ENCODE assay signal across 13 cellular contexts in genomic region chr6:167676000-167676665, GRCh38.
A peak's percentile ranks its signal among the peaks of the same experiment; 100 is the strongest.
DNase-seq lines count a peak whose midpoint lies in the region; ATAC-seq and TF ChIP-seq lines count a peak whose summit lies in the region.
"Had no signal": no experiment of that assay in that cellular context is flagged by ENCODE, and none has a peak within 500 bp of the region (broad histone marks: within the 10 kb centered on the region; RNA-seq: fewer than 3 reads in every experiment).

No MANE protein-coding gene starts in this region.

- intact Hi-C loops in PC-9 (cut with micrococcal nuclease; ENCODE audit: unreplicated experiment) = no loop called here

- peaks cover 2% of the 10 kb centered on the region; the same call in 1 of the 2 replicates for H3K9me3 ChIP-seq in HUES48 (ENCODE audit: control insufficient read depth, insufficient read depth, low read length)
- no peaks in the 10 kb centered on the region for H3K9me3 ChIP-seq in PC-9 (ENCODE audit: insufficient read depth, low read depth)

- H3K36me3 Mint-ChIP-seq in activated CD4-positive, alpha-beta T cell treated with anti-CD3 and anti-CD28 coated beads, Interleukin-2, amount 10 ng/mL, durations not matched to agents 7 days and 5 days (ENCODE audit: low read depth) = no peaks in the 10 kb centered on the region

- no TSS peak for BruUV-seq in PC-9 (replicated peaks; lab: Mats Ljungman, UMichigan)

- ATAC-seq in left lobe of liver = peak; percentile 82
- no peak for ATAC-seq in GM21576 (IDR thresholded peaks at IDR 0.05; ENCODE audit: unreplicated experiment)
- ATAC-seq: stimulated activated naive CD8-positive, alpha-beta T cell treated with anti-CD3 and anti-CD28 coated beads, Interleukin-15, Interleukin-2, amounts not matched to agents 100 U/mL and 50 U/mL, for 24 hours had no signal

- no peaks in the 10 kb centered on the region for H3K79me2 ChIP-seq in PC-9 (ENCODE audit: low read depth)

- H3K9me2 ChIP-seq in PC-9 (ENCODE audit: insufficient read depth) = no peaks in the 10 kb centered on the region

- no peak overlapping the region for H3K27ac Mint-ChIP-seq in activated CD4-positive, alpha-beta T cell treated with anti-CD3 and anti-CD28 coated beads, Interleukin-2, amount 10 ng/mL, durations not matched to agents 7 days and 5 days

- H3K9ac ChIP-seq in HUES48 (ENCODE audit: low read depth, low read length) = no peak overlapping the region

- peak; percentile 97 for DNase-seq in dermis blood vessel endothelial cell
- DNase-seq in left lobe of liver (ENCODE audit: low spot score) = peak; percentile 95
- peak; percentile 87 for DNase-seq in pulmonary artery endothelial cell (ENCODE audit: low read depth, low spot score)
- DNase-seq in PC-9 = no peak
- DNase-seq in GM10248 (ENCODE audit: extremely low spot score) = no peak
- DNase-seq in activated CD4-positive, alpha-beta T cell treated with anti-CD3 and anti-CD28 coated beads, Interleukin-2, amount 10 ng/mL, durations not matched to agents 7 days and 5 days = no peak
- DNase-seq: activated CD4-positive, alpha-beta T cell treated with anti-CD3 and anti-CD28 coated beads, Interleukin-2, amount 50 U/mL, for 48 hours; activated effector memory CD4-positive, alpha-beta T cell treated with anti-CD3 and anti-CD28 coated beads, Interleukin-2, amount 50 U/mL, for 16 hours; NCI-H2107; stimulated activated CD4-positive, alpha-beta T cell treated with anti-CD3 and anti-CD28 coated beads, Interleukin-4, amount 100 ng/mL, for 24 hours; stimulated activated naive CD8-positive, alpha-beta T cell treated with anti-CD3 and anti-CD28 coated beads, Interleukin-15, Interleukin-2, amounts not matched to agents 100 U/mL and 50 U/mL, for 24 hours had no signal

- H3K36me3 ChIP-seq in HUES48 (ENCODE audit: control insufficient read depth, insufficient read depth, low read length) (no peaks in the 10 kb centered on the region), PC-9 (ENCODE audit: low read depth) (no peaks in the 10 kb centered on the region)

- peaks cover 15% of the 10 kb centered on the region for H3K9me3 Mint-ChIP-seq in activated CD4-positive, alpha-beta T cell treated with anti-CD3 and anti-CD28 coated beads, Interleukin-2, amount 10 ng/mL, durations not matched to agents 7 days and 5 days

- no peak overlapping the region for H2AFZ ChIP-seq in PC-9

- H3F3A ChIP-seq in PC-9 (ENCODE audit: insufficient read depth, low read depth) = no peaks in the 10 kb centered on the region; the same call in 1 of the 2 replicates

- H3K4me1 ChIP-seq in HUES48 (ENCODE audit: control insufficient read depth, insufficient read depth, low read length) (peaks cover 26% of the 10 kb centered on the region), PC-9 (replicated peaks; ENCODE audit: insufficient read depth) (no peaks in the 10 kb centered on the region)

- no peaks in the 10 kb centered on the region for H3K4me1 Mint-ChIP-seq in activated CD4-positive, alpha-beta T cell treated with anti-CD3 and anti-CD28 coated beads, Interleukin-2, amount 10 ng/mL, durations not matched to agents 7 days and 5 days

- no peak overlapping the region for H3K4me2 ChIP-seq in PC-9

- TF ChIP-seq CTCF in PC-9 (conservative IDR thresholded peaks at IDR 0.05) (no peak), GM10248 (IDR thresholded peaks at IDR 0.05; ENCODE audit: control extremely low read depth, extremely low read depth, low read depth, missing control alignments) (no peak)

- H3K27me3 Mint-ChIP-seq in activated CD4-positive, alpha-beta T cell treated with anti-CD3 and anti-CD28 coated beads, Interleukin-2, amount 10 ng/mL, durations not matched to agents 7 days and 5 days = peaks cover 57% of the 10 kb centered on the region

- no peak overlapping the region for H3K4me3 Mint-ChIP-seq in activated CD4-positive, alpha-beta T cell treated with anti-CD3 and anti-CD28 coated beads, Interleukin-2, amount 10 ng/mL, durations not matched to agents 7 days and 5 days

- POLR2A ChIA-PET in PC-9 (lab: Charles Lee; ENCODE audit: unreplicated experiment) (no interaction called here), GM10248 (lab: Yijun Ruan, JAX) (no interaction called here)
- POLR2A ChIA-PET in activated CD4-positive, alpha-beta T cell treated with anti-CD3 and anti-CD28 coated beads, Interleukin-2, amount 10 ng/mL, durations not matched to agents 7 days and 5 days (lab: Charles Lee) = no interaction called here

- H3K27me3 ChIP-seq in HUES48 (ENCODE audit: control insufficient read depth, insufficient read depth, low read length) = peaks cover 40% of the 10 kb centered on the region
- H3K27me3 ChIP-seq in PC-9 (ENCODE audit: insufficient read depth, low read depth) = peaks cover 79% of the 10 kb centered on the region

- CTCF ChIA-PET in PC-9 (lab: Charles Lee) (no interaction called here), GM10248 (lab: Yijun Ruan, JAX) (no interaction called here)
- CTCF ChIA-PET in activated CD4-positive, alpha-beta T cell treated with anti-CD3 and anti-CD28 coated beads, Interleukin-2, amount 10 ng/mL, durations not matched to agents 7 days and 5 days (lab: Charles Lee) = no interaction called here

- H3K27ac ChIP-seq in HUES48 (ENCODE audit: low read depth, low read length) (peak overlapping the region; percentile 12), PC-9 (no peak overlapping the region)

- H3K4me3 ChIP-seq in HUES48 (ENCODE audit: low read depth, low read length) (no peak overlapping the region), PC-9 (no peak overlapping the region)

- no peaks in the 10 kb centered on the region for H4K20me1 ChIP-seq in PC-9 (ENCODE audit: insufficient read depth)

Comparison
In these comparisons a context has a peak if more than half of its experiments do, and no peak if none do; other contexts are left out.
1. DNase-seq: peak in dermis blood vessel endothelial cell (single experiment), left lobe of liver (single experiment) and pulmonary artery endothelial cell (single experiment); none in PC-9 (0 of 2), GM10248 (single experiment) and activated CD4-positive, alpha-beta T cell treated with anti-CD3 and anti-CD28 coated beads, Interleukin-2, amount 10 ng/mL, durations not matched to agents 7 days and 5 days (single experiment).